ENCODE assay signal across 36 cellular contexts in the genomic region with DNA sequence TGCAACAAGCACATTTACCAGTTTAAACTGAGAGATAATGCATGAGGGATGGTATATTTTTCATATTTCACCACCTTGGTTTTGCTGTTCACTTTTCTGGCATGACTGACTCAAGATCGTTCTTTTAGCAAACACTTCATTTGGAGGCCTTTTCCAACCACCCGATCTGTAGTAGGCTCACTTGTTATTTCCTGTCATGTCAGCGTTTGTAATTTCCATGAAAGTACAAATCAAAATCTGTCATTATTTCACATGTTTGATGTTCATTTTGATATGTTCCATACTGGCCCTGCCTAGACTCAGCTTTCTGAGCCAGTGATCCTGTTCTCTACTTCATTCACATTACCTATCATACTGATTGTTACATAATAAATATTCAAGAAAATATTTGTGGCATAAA.
"Had no signal": no experiment of that assay in that cellular context is flagged by ENCODE, and none has a peak within 500 bp of the region (broad histone marks: within the 10 kb centered on the region; RNA-seq: fewer than 3 reads in every experiment).

No MANE protein-coding gene starts in this region.

- ATAC-seq: activated CD8-positive, alpha-beta memory T cell treated with anti-CD3 and anti-CD28 coated beads, Interleukin-2, amount 10 ng/mL, durations not matched to agents 7 days and 5 days; activated CD8-positive, alpha-beta T cell treated with anti-CD3 and anti-CD28 coated beads, Interleukin-2, amount 10 ng/mL, durations not matched to agents 7 days and 5 days; activated naive CD8-positive, alpha-beta T cell treated with anti-CD3 and anti-CD28 coated beads, Interleukin-2, amount 50 U/mL, for 24 hours; body of pancreas had no signal

- H3K4me3 Mint-ChIP-seq: activated B cell treated with CpG ODN at 0.5 μM for 24 hours; activated CD4-positive, alpha-beta memory T cell treated with anti-CD3 and anti-CD28 coated beads, Interleukin-2, amount 10 ng/mL, durations not matched to agents 7 days and 5 days; activated CD4-positive, alpha-beta T cell treated with anti-CD3 and anti-CD28 coated beads, Interleukin-2, amount 10 ng/mL, durations not matched to agents 24 days and 14 days; activated CD8-positive, alpha-beta memory T cell treated with anti-CD3 and anti-CD28 coated beads, Interleukin-2, amount 10 ng/mL, durations not matched to agents 7 days and 5 days; activated CD8-positive, alpha-beta T cell treated with anti-CD3 and anti-CD28 coated beads, Interleukin-2, amount 10 ng/mL, durations not matched to agents 7 days and 5 days; activated naive CD4-positive, alpha-beta T cell treated with anti-CD3 and anti-CD28 coated beads, Interleukin-2, amount 10 ng/mL, durations not matched to agents 7 days and 5 days; activated naive CD4-positive, alpha-beta T cell treated with anti-CD3 and anti-CD28 coated beads, Interleukin-2, amount 50 U/mL, for 24 hours; activated naive CD8-positive, alpha-beta T cell; activated naive CD8-positive, alpha-beta T cell treated with anti-CD3 and anti-CD28 coated beads, Interleukin-2, amount 10 ng/mL, durations not matched to agents 7 days and 5 days; activated naive CD8-positive, alpha-beta T cell treated with anti-CD3 and anti-CD28 coated beads, Interleukin-2, amount 50 U/mL, for 24 hours; activated T-cell treated with anti-CD3 and anti-CD28 coated beads, Interleukin-2, amount 50 U/mL, for 24 hours; T-helper 1 cell treated with Interleukin-12 subunit alpha and Interleukin-12 subunit beta and Interleukin-4 antibody, amounts not matched to agents 30 μg/mL and 1 μg/mL, for 36 hours; T-helper 2 cell treated with Interferon-gamma antibody and Interleukin-4, amounts not matched to agents 5 μg/mL and 100 μg/mL, for 36 hours had no signal

- FAIRE-seq: astrocyte, TTC549 had no signal

- H3K27ac ChIP-seq: body of pancreas, brain microvascular endothelial cell, breast epithelium, VCaP had no signal

- H3K9me3 ChIP-seq: body of pancreas had no signal

- H3K27ac Mint-ChIP-seq: activated B cell treated with CpG ODN at 0.5 μM for 24 hours; activated CD4-positive, alpha-beta memory T cell treated with anti-CD3 and anti-CD28 coated beads, Interleukin-2, amount 10 ng/mL, durations not matched to agents 7 days and 5 days; activated CD4-positive, alpha-beta T cell treated with anti-CD3 and anti-CD28 coated beads, Interleukin-2, amount 10 ng/mL, durations not matched to agents 24 days and 14 days; activated CD8-positive, alpha-beta memory T cell treated with anti-CD3 and anti-CD28 coated beads, Interleukin-2, amount 10 ng/mL, durations not matched to agents 7 days and 5 days; activated CD8-positive, alpha-beta T cell treated with anti-CD3 and anti-CD28 coated beads, Interleukin-2, amount 10 ng/mL, durations not matched to agents 7 days and 5 days; activated naive CD4-positive, alpha-beta T cell treated with anti-CD3 and anti-CD28 coated beads, Interleukin-2, amount 10 ng/mL, durations not matched to agents 7 days and 5 days; activated naive CD4-positive, alpha-beta T cell treated with anti-CD3 and anti-CD28 coated beads, Interleukin-2, amount 50 U/mL, for 24 hours; activated naive CD8-positive, alpha-beta T cell; activated naive CD8-positive, alpha-beta T cell treated with anti-CD3 and anti-CD28 coated beads, Interleukin-2, amount 10 ng/mL, durations not matched to agents 7 days and 5 days; activated naive CD8-positive, alpha-beta T cell treated with anti-CD3 and anti-CD28 coated beads, Interleukin-2, amount 50 U/mL, for 24 hours; activated T-cell treated with anti-CD3 and anti-CD28 coated beads, Interleukin-2, amount 50 U/mL, for 24 hours; activated T-helper 2 cell treated with anti-CD3 and anti-CD28 coated beads, Interferon-gamma antibody, Interleukin-2, Interleukin-4, amounts not matched to agents 10 μg/mL and 5 μg/mL and 100 μg/mL, durations not matched to agents 14 hours and 24 hours and 36 hours; T-helper 1 cell treated with Interleukin-12 subunit alpha and Interleukin-12 subunit beta and Interleukin-4 antibody, amounts not matched to agents 30 μg/mL and 1 μg/mL, for 36 hours; T-helper 2 cell treated with Interferon-gamma antibody and Interleukin-4, amounts not matched to agents 5 μg/mL and 100 μg/mL, for 36 hours had no signal

- H3K4me1 ChIP-seq: body of pancreas, breast epithelium had no signal

- H3K4me1 Mint-ChIP-seq: activated B cell treated with CpG ODN at 0.5 μM for 24 hours; activated CD4-positive, alpha-beta memory T cell treated with anti-CD3 and anti-CD28 coated beads, Interleukin-2, amount 10 ng/mL, durations not matched to agents 7 days and 5 days; activated CD4-positive, alpha-beta T cell treated with anti-CD3 and anti-CD28 coated beads, Interleukin-2, amount 10 ng/mL, durations not matched to agents 24 days and 14 days; activated CD8-positive, alpha-beta memory T cell treated with anti-CD3 and anti-CD28 coated beads, Interleukin-2, amount 10 ng/mL, durations not matched to agents 7 days and 5 days; activated naive CD4-positive, alpha-beta T cell treated with anti-CD3 and anti-CD28 coated beads, Interleukin-2, amount 10 ng/mL, durations not matched to agents 7 days and 5 days; activated naive CD4-positive, alpha-beta T cell treated with anti-CD3 and anti-CD28 coated beads, Interleukin-2, amount 50 U/mL, for 24 hours; activated naive CD8-positive, alpha-beta T cell treated with anti-CD3 and anti-CD28 coated beads, Interleukin-2, amount 10 ng/mL, durations not matched to agents 7 days and 5 days; activated naive CD8-positive, alpha-beta T cell treated with anti-CD3 and anti-CD28 coated beads, Interleukin-2, amount 50 U/mL, for 24 hours had no signal

- H3K36me3 Mint-ChIP-seq: activated CD8-positive, alpha-beta memory T cell treated with anti-CD3 and anti-CD28 coated beads, Interleukin-2, amount 10 ng/mL, durations not matched to agents 7 days and 5 days; activated naive CD4-positive, alpha-beta T cell treated with anti-CD3 and anti-CD28 coated beads, Interleukin-2, amount 10 ng/mL, durations not matched to agents 7 days and 5 days; activated naive CD4-positive, alpha-beta T cell treated with anti-CD3 and anti-CD28 coated beads, Interleukin-2, amount 50 U/mL, for 24 hours; activated naive CD8-positive, alpha-beta T cell; activated naive CD8-positive, alpha-beta T cell treated with anti-CD3 and anti-CD28 coated beads, Interleukin-2, amount 10 ng/mL, durations not matched to agents 7 days and 5 days had no signal

- H3K36me3 ChIP-seq: brain microvascular endothelial cell, breast epithelium had no signal

- H3K27me3 Mint-ChIP-seq: activated B cell treated with CpG ODN at 0.5 μM for 24 hours; activated CD4-positive, alpha-beta memory T cell treated with anti-CD3 and anti-CD28 coated beads, Interleukin-2, amount 10 ng/mL, durations not matched to agents 7 days and 5 days; activated CD4-positive, alpha-beta T cell treated with anti-CD3 and anti-CD28 coated beads, Interleukin-2, amount 10 ng/mL, durations not matched to agents 24 days and 14 days; activated CD8-positive, alpha-beta memory T cell treated with anti-CD3 and anti-CD28 coated beads, Interleukin-2, amount 10 ng/mL, durations not matched to agents 7 days and 5 days; activated naive CD4-positive, alpha-beta T cell treated with anti-CD3 and anti-CD28 coated beads, Interleukin-2, amount 10 ng/mL, durations not matched to agents 7 days and 5 days; activated naive CD4-positive, alpha-beta T cell treated with anti-CD3 and anti-CD28 coated beads, Interleukin-2, amount 50 U/mL, for 24 hours; activated naive CD8-positive, alpha-beta T cell; activated naive CD8-positive, alpha-beta T cell treated with anti-CD3 and anti-CD28 coated beads, Interleukin-2, amount 10 ng/mL, durations not matched to agents 7 days and 5 days; activated naive CD8-positive, alpha-beta T cell treated with anti-CD3 and anti-CD28 coated beads, Interleukin-2, amount 50 U/mL, for 24 hours; activated T-cell treated with anti-CD3 and anti-CD28 coated beads, Interleukin-2, amount 50 U/mL, for 24 hours had no signal

- H3K4me3 ChIP-seq: body of pancreas, breast epithelium had no signal

- H3K27me3 ChIP-seq: body of pancreas, brain microvascular endothelial cell, breast epithelium had no signal

- DNase-seq: activated B cell treated with CpG ODN at 0.5 μM for 24 hours; activated CD4-positive, alpha-beta memory T cell treated with anti-CD3 and anti-CD28 coated beads, Interleukin-2, amount 10 ng/mL, durations not matched to agents 7 days and 5 days; activated CD4-positive, alpha-beta T cell treated with anti-CD3 and anti-CD28 coated beads for 4 hours; activated CD4-positive, alpha-beta T cell treated with anti-CD3 and anti-CD28 coated beads, Interleukin-2, amount 10 ng/mL, durations not matched to agents 24 days and 14 days; activated CD4-positive, alpha-beta T cell treated with anti-CD3 and anti-CD28 coated beads, Interleukin-2, amount 50 U/mL, for 1 hour; activated CD4-positive, alpha-beta T cell treated with anti-CD3 and anti-CD28 coated beads, Interleukin-2, amount 50 U/mL, for 4 hours; activated CD4-positive, CD25-positive, alpha-beta regulatory T cell treated with anti-CD3 and anti-CD28 coated beads, Interleukin-2, amount 50 U/mL, for 72 hours; activated CD8-positive, alpha-beta memory T cell treated with anti-CD3 and anti-CD28 coated beads for 24 hours; activated CD8-positive, alpha-beta memory T cell treated with anti-CD3 and anti-CD28 coated beads, Interleukin-2, amount 10 ng/mL, durations not matched to agents 7 days and 5 days; activated CD8-positive, alpha-beta memory T cell treated with anti-CD3 and anti-CD28 coated beads, Interleukin-2, amount 50 U/mL, for 48 hours; activated CD8-positive, alpha-beta T cell treated with anti-CD3 and anti-CD28 coated beads, Interleukin-2, amount 10 ng/mL, durations not matched to agents 7 days and 5 days; activated effector memory CD4-positive, alpha-beta T cell treated with Interleukin-2 at 50 U/mL for 16 hours; activated gamma-delta T cell; activated naive CD4-positive, alpha-beta T cell treated with anti-CD3 and anti-CD28 coated beads, Interleukin-2, amount 10 ng/mL, durations not matched to agents 7 days and 5 days; activated naive CD4-positive, alpha-beta T cell treated with Interleukin-2 at 50 U/mL for 16 hours; activated naive CD8-positive, alpha-beta T cell treated with anti-CD3 and anti-CD28 coated beads, Interleukin-2, amount 10 ng/mL, durations not matched to agents 7 days and 5 days; activated naive CD8-positive, alpha-beta T cell treated with anti-CD3 and anti-CD28 coated beads, Interleukin-2, amount 50 U/mL, for 24 hours; activated T-cell treated with anti-CD3 and anti-CD28 coated beads, Interleukin-2, amount 50 U/mL, for 24 hours; activated T-cell treated with anti-CD3 and anti-CD28 coated beads, Interleukin-2, amount 50 U/mL, for 48 hours; amniotic stem cell; aorta; body of pancreas; brain microvascular endothelial cell; central memory CD4-positive, alpha-beta T cell; T-helper 1 cell; T-helper 2 cell; T-helper 9 cell had no signal
